In genomic region chr18:54946149-54946581, GRCh38 we compare ENCODE assay signal across 1 cellular context.
TF ChIP-seq lines count a peak whose summit lies in the region.

No MANE protein-coding gene starts in this region.

TF ChIP-seq in HepG2, 621 proteins besides CTCF, POLR2A, EP300 and RAD21 (continued from another document and continues in another):
- TF ChIP-seq ZNF280D (CRISPR knock-in tag; IDR thresholded peaks at IDR 0.05) (peak; percentile 78; the same call in 1 of the 2 replicates), TSC22D2 (CRISPR knock-in tag; IDR thresholded peaks at IDR 0.05; ENCODE audit: borderline replicate concordance) (no peak), BCL6 (CRISPR knock-in tag; IDR thresholded peaks at IDR 0.05) (peak; percentile 92), ATF6 (CRISPR knock-in tag; conservative IDR thresholded peaks at IDR 0.05) (no peak), NRL (CRISPR knock-in tag; IDR thresholded peaks at IDR 0.05; ENCODE audit: borderline replicate concordance) (no peak), PREB (CRISPR knock-in tag; IDR thresholded peaks at IDR 0.05) (no peak), ATF3 (CRISPR knock-in tag; IDR thresholded peaks at IDR 0.05) (no peak), PLRG1 (conservative IDR thresholded peaks at IDR 0.05) (no peak), RXRA (CRISPR knock-in tag; IDR thresholded peaks at IDR 0.05) (peak; percentile 74; the same call in 1 of the 2 replicates), ADNP (CRISPR knock-in tag; IDR thresholded peaks at IDR 0.05) (no peak), FOXO4 (CRISPR knock-in tag; conservative IDR thresholded peaks at IDR 0.05) (no peak), GABPA (IDR thresholded peaks at IDR 0.05; ENCODE audit: low read depth, low read length) (no peak), GABPA (CRISPR knock-in tag; IDR thresholded peaks at IDR 0.05; ENCODE audit: low read depth) (peak; percentile 57; the same call in 1 of the 2 replicates), YEATS2 (CRISPR knock-in tag; IDR thresholded peaks at IDR 0.05; ENCODE audit: borderline replicate concordance) (peak; percentile 47; the same call in 1 of the 2 replicates), ATF7-NPFF (CRISPR knock-in tag; IDR thresholded peaks at IDR 0.05; ENCODE audit: low read depth) (no peak), HNRNPUL1 (IDR thresholded peaks at IDR 0.05; ENCODE audit: low read depth, low read length) (0 out of 2 replicates have a peak, but pooled peaks have one; percentile 27), YY1 (IDR thresholded peaks at IDR 0.05; ENCODE audit: insufficient read depth, insufficient replicate concordance, low read depth, low read length) (no peak), KLF12 (CRISPR knock-in tag; IDR thresholded peaks at IDR 0.05; ENCODE audit: borderline replicate concordance) (peak; percentile 34; the same call in 1 of the 2 replicates), GMEB1 (CRISPR knock-in tag; IDR thresholded peaks at IDR 0.05; ENCODE audit: borderline replicate concordance) (peak; percentile 37; the same call in 1 of the 2 replicates), XBP1 (CRISPR knock-in tag; IDR thresholded peaks at IDR 0.05) (no peak), SMYD3 (CRISPR knock-in tag; IDR thresholded peaks at IDR 0.05) (peak; percentile 88; the same call in 1 of the 2 replicates), ZNF781 (CRISPR knock-in tag; IDR thresholded peaks at IDR 0.05; ENCODE audit: borderline replicate concordance, not compliant biosample characterization) (no peak), NFATC3 (CRISPR knock-in tag; IDR thresholded peaks at IDR 0.05) (no peak), MAF1 (CRISPR knock-in tag; IDR thresholded peaks at IDR 0.05; ENCODE audit: borderline replicate concordance) (no peak), WIZ (CRISPR knock-in tag; IDR thresholded peaks at IDR 0.05) (no peak), ZKSCAN5 (CRISPR knock-in tag; IDR thresholded peaks at IDR 0.05) (no peak), ZNF251 (CRISPR knock-in tag; IDR thresholded peaks at IDR 0.05) (no peak), TAF1 (CRISPR knock-in tag; IDR thresholded peaks at IDR 0.05) (no peak), PCBP1 (IDR thresholded peaks at IDR 0.05; ENCODE audit: borderline replicate concordance, low read depth, low read length) (no peak), ATF1 (CRISPR knock-in tag; IDR thresholded peaks at IDR 0.05) (peak; percentile 73), ZNF124 (CRISPR knock-in tag; IDR thresholded peaks at IDR 0.05) (peak; percentile 91), ZNF318 (CRISPR knock-in tag; IDR thresholded peaks at IDR 0.05) (no peak), GPN1 (CRISPR knock-in tag; IDR thresholded peaks at IDR 0.05; ENCODE audit: borderline replicate concordance) (no peak), SNAPC5 (CRISPR knock-in tag; IDR thresholded peaks at IDR 0.05; ENCODE audit: borderline replicate concordance) (no peak), TOE1 (CRISPR knock-in tag; IDR thresholded peaks at IDR 0.05) (peak; percentile 61; the same call in 1 of the 2 replicates), MEIS1 (CRISPR knock-in tag; IDR thresholded peaks at IDR 0.05; ENCODE audit: borderline replicate concordance) (no peak), TFDP1 (CRISPR knock-in tag; IDR thresholded peaks at IDR 0.05; ENCODE audit: borderline replicate concordance) (peak; percentile 59; the same call in 1 of the 2 replicates), NONO (IDR thresholded peaks at IDR 0.05) (no peak), NONO (CRISPR knock-in tag; conservative IDR thresholded peaks at IDR 0.05) (peak; percentile 68; the same call in 1 of the 2 replicates), ZNF678 (CRISPR knock-in tag; IDR thresholded peaks at IDR 0.05) (no peak), ZNF670 (CRISPR knock-in tag; IDR thresholded peaks at IDR 0.05; ENCODE audit: borderline replicate concordance) (peak; percentile 74), ZGPAT (CRISPR knock-in tag; IDR thresholded peaks at IDR 0.05) (peak; percentile 95)
